Comparison of ENCODE assay signal across 28 cellular contexts in genomic region chr12:25934461-25934860, GRCh38.
"Had no signal": no experiment of that assay in that cellular context is flagged by ENCODE, and none has a peak within 500 bp of the region (broad histone marks: within the 10 kb centered on the region; RNA-seq: fewer than 3 reads in every experiment).

No MANE protein-coding gene starts in this region.

- H3K27me3 ChIP-seq: gastrocnemius medialis, hepatocyte had no signal

- FAIRE-seq: colon, kidney had no signal

- H3K36me3 ChIP-seq: esophagus squamous epithelium, gastrocnemius medialis, lower lobe of right lung had no signal

- H3K36me3 Mint-ChIP-seq: immature natural killer cell; naive thymus-derived CD4-positive, alpha-beta T cell had no signal

- H3K4me3 ChIP-seq: coronary artery, esophagus squamous epithelium, gastrocnemius medialis, hepatocyte, lower lobe of right lung had no signal

- H3K27ac Mint-ChIP-seq: effector memory CD8-positive, alpha-beta T cell; endodermal cell; immature natural killer cell; naive thymus-derived CD4-positive, alpha-beta T cell had no signal

- ATAC-seq: effector memory CD8-positive, alpha-beta T cell; esophagus mucosa; gastrocnemius medialis; left colon; left lobe of liver; left ventricle myocardium superior; lower lobe of right lung; naive thymus-derived CD4-positive, alpha-beta T cell had no signal

- DNase-seq: dermis blood vessel endothelial cell; effector CD8-positive, alpha-beta T cell; effector memory CD8-positive, alpha-beta T cell; endodermal cell; erythroblast; esophagus squamous epithelium; foreskin fibroblast; foreskin melanocyte; gastrocnemius medialis; glutamatergic neuron; head of caudate nucleus; hypothalamus; immature natural killer cell; islet precursor cell; kidney; kidney glomerular epithelial cell; left colon; left ventricle myocardium superior; lower lobe of right lung; mesenchymal stem cell; midbrain; naive thymus-derived CD4-positive, alpha-beta T cell had no signal

- H3K4me1 Mint-ChIP-seq: immature natural killer cell; naive thymus-derived CD4-positive, alpha-beta T cell had no signal

- H3K79me2 ChIP-seq: hepatocyte had no signal

- H3K9me3 Mint-ChIP-seq: endodermal cell had no signal

- H2AFZ ChIP-seq: hepatocyte had no signal

- H3K4me1 ChIP-seq: esophagus squamous epithelium, gastrocnemius medialis, lower lobe of right lung had no signal

- H3K9me3 ChIP-seq: esophagus squamous epithelium, gastrocnemius medialis, lower lobe of right lung had no signal

- H3K27ac ChIP-seq: coronary artery, epithelial cell of prostate, esophagus squamous epithelium, gastrocnemius medialis, hepatocyte, lower lobe of right lung had no signal

- H3K4me2 ChIP-seq: hepatocyte had no signal

- H3K4me3 Mint-ChIP-seq: effector memory CD8-positive, alpha-beta T cell; endodermal cell; immature natural killer cell; naive thymus-derived CD4-positive, alpha-beta T cell had no signal
